ENCODE assay signal across 16 cellular contexts in genomic region chr12:112374166-112374740, GRCh38. TPM values are rescaled to one million over a fixed set of nuclear protein-coding genes. Genes with fewer than 3 reads are reported as not detected.
DNase-seq lines count a peak whose midpoint lies in the region; ATAC-seq, FAIRE-seq and TF ChIP-seq lines count a peak whose summit lies in the region.
"Had no signal": no experiment of that assay in that cellular context is flagged by ENCODE, and none has a peak within 500 bp of the region (broad histone marks: within the 10 kb centered on the region; RNA-seq: fewer than 3 reads in every experiment).

No MANE protein-coding gene starts in this region.

- peaks cover 33% of the 10 kb centered on the region for H3K4me1 Mint-ChIP-seq in stimulated activated memory B cell treated with anti-CD40 and anti-IgM and Interleukin-4, amounts not matched to agents 10 μg/mL and 1 μg/mL and 100 μg/mL, for 72 hours
- H3K4me1 Mint-ChIP-seq in H9 (peaks cover 3 to 4% of the 10 kb centered on the region in 2 experiments; a peak in 2 of 4 replicates), T-cell (peaks cover 24 to 33% (median 29%) of the 10 kb centered on the region in 3 donors)

- H3K4ac ChIP-seq in H9 (ENCODE audit: low read depth, low read length) = no peak overlapping the region

- H4K20me1 ChIP-seq in HepG2 (ENCODE audit: insufficient read depth, low read length) (peaks cover 9% of the 10 kb centered on the region; the same call in 1 of the 2 replicates), H9 (ENCODE audit: control insufficient read depth, insufficient read depth, insufficient read length) (no peaks in the 10 kb centered on the region)

- peak overlapping the region; percentile 7 for H3K27ac ChIP-seq in HepG2 (ENCODE audit: extremely low read length, insufficient read depth, low read length)
- H3K27ac ChIP-seq in right lobe of liver = no peak overlapping the region
- H3K27ac ChIP-seq in psoas muscle = peak overlapping the region; percentile 59
- H3K27ac ChIP-seq in H9 (ENCODE audit: insufficient read length, low read depth, low read length) = no peak overlapping the region
- H3K27ac ChIP-seq: BLaER1 had no signal

- no TSS peak for BruUV-seq in HepG2 (replicated peaks; lab: Mats Ljungman, UMichigan)

- H3K56ac ChIP-seq in H9 (ENCODE audit: insufficient read length, low read depth, low read length) = no peak overlapping the region

- no peak overlapping the region for H2BK15ac ChIP-seq in H9 (ENCODE audit: low read depth, low read length)

- H2AK5ac ChIP-seq in H9 (ENCODE audit: insufficient read length, low read length) = no peak overlapping the region

- H2AFZ ChIP-seq in HepG2 (ENCODE audit: low read length) (no peak overlapping the region), H9 (ENCODE audit: low read length) (no peak overlapping the region)

- DNase-seq in HepG2 (ENCODE audit: low spot score) = no peak
- DNase-seq in right lobe of liver = no peak
- peak; percentile 21 for DNase-seq in choroid plexus epithelial cell (ENCODE audit: low read depth)
- DNase-seq in psoas muscle = no peak
- no peak for DNase-seq in H9
- DNase-seq in T-cell = no peak
- DNase-seq: 8988T; CD4-positive, alpha-beta memory T cell; DMS79 treated with DMSO at 0.1 percent for 48 hours; GF-D8; GOT3; H7; IMR-90 had no signal

- H3K9me3 Mint-ChIP-seq in stimulated activated memory B cell treated with anti-CD40 and anti-IgM and Interleukin-4, amounts not matched to agents 10 μg/mL and 1 μg/mL and 100 μg/mL, for 72 hours = no peaks in the 10 kb centered on the region
- H3K9me3 Mint-ChIP-seq in H9 (peaks cover 0 to 4% of the 10 kb centered on the region in 2 experiments; a peak in 2 of 5 replicates), T-cell (no peaks in the 10 kb centered on the region)
- H3K9me3 Mint-ChIP-seq: CD4-positive, alpha-beta memory T cell had no signal

- ATAC-seq in HepG2 = peak; percentile 57; the same call in 2 of the 3 replicates
- no peak for ATAC-seq in right lobe of liver
- ATAC-seq in psoas muscle = peak in 1 of 4 donors; percentile 35
- ATAC-seq in stimulated activated memory B cell treated with anti-CD40 and anti-IgM and Interleukin-4, amounts not matched to agents 10 μg/mL and 1 μg/mL and 100 μg/mL, for 72 hours = no peak
- no peak for ATAC-seq in T-cell (replicated peaks in 1 of 4)

- intact Hi-C loops in HepG2 (cut with micrococcal nuclease; ENCODE audit: unreplicated experiment) (no loop called here), right lobe of liver (cut with DNase I) (no loop called here), psoas muscle (cut with DNase I) (no loop called here)

- H3K4me3 ChIP-seq in HepG2 (replicated peaks in 1 of 3; ENCODE audit: insufficient read depth in 1 of 3, low read depth in 2 of 3, low read length in 3 of 3) (no peak overlapping the region), right lobe of liver (no peak overlapping the region), choroid plexus epithelial cell (ENCODE audit: low read depth, low read length) (no peak overlapping the region), psoas muscle (no peak overlapping the region)
- H3K4me3 ChIP-seq: BLaER1 had no signal

- no peak overlapping the region for H3K18ac ChIP-seq in H9 (ENCODE audit: insufficient read length, low read depth, low read length)

- no peak overlapping the region for H3K4me3 Mint-ChIP-seq in stimulated activated memory B cell treated with anti-CD40 and anti-IgM and Interleukin-4, amounts not matched to agents 10 μg/mL and 1 μg/mL and 100 μg/mL, for 72 hours
- H3K4me3 Mint-ChIP-seq in H9 (no peak overlapping the region), T-cell (no peak overlapping the region)
- H3K4me3 Mint-ChIP-seq: CD14-positive monocyte had no signal

- H3K14ac ChIP-seq in H9 (ENCODE audit: insufficient read depth, low read length) = no peak overlapping the region

- CTCF ChIA-PET in HepG2 (lab: Yijun Ruan, JAX; ENCODE audit: low intra/inter-chr PET ratio, low total read pairs) (no interaction called here), T-cell (lab: Charles Lee) (no interaction called here)

- peaks cover 32% of the 10 kb centered on the region for H3K4me1 ChIP-seq in HepG2 (ENCODE audit: insufficient read depth, low read length)
- no peaks in the 10 kb centered on the region for H3K4me1 ChIP-seq in right lobe of liver
- H3K4me1 ChIP-seq in psoas muscle = peaks cover 13% of the 10 kb centered on the region
- H3K4me1 ChIP-seq in H9 (ENCODE audit: insufficient read depth, low read length) = no peaks in the 10 kb centered on the region

- TF ChIP-seq CTCF in HepG2 (CRISPR knock-in tag; IDR thresholded peaks at IDR 0.05) = no peak
- no peak for TF ChIP-seq CTCF in right lobe of liver (IDR thresholded peaks at IDR 0.05)
- no peak for TF ChIP-seq CTCF in choroid plexus epithelial cell (conservative IDR thresholded peaks at IDR 0.05; ENCODE audit: low read depth, low read length)
- TF ChIP-seq CTCF in psoas muscle (IDR thresholded peaks at IDR 0.05) = no peak
- TF ChIP-seq CTCF in H9 (conservative IDR thresholded peaks at IDR 0.05) = no peak

- no peak for TF ChIP-seq EP300 in HepG2 (IDR thresholded peaks at IDR 0.05; ENCODE audit: low read depth in 2 of 2, low read length in 2 of 2)
- TF ChIP-seq EP300 in HepG2 (CRISPR knock-in tag; IDR thresholded peaks at IDR 0.05; ENCODE audit: borderline replicate concordance) = no peak

- H2BK5ac ChIP-seq in H9 (ENCODE audit: insufficient read length, low read length) = no peak overlapping the region

- H4K5ac ChIP-seq in H9 (ENCODE audit: insufficient read length, low read depth, low read length) = no peak overlapping the region

- TF ChIP-seq POLR2A in HepG2 (IDR thresholded peaks at IDR 0.05; ENCODE audit: insufficient read depth in 1 of 2, low read depth in 2 of 2, low read length in 2 of 2) (no peak), right lobe of liver (IDR thresholded peaks at IDR 0.05) (no peak)

- H3K23ac ChIP-seq in H9 (ENCODE audit: insufficient read length, low read depth, low read length) = no peak overlapping the region

- H3K36me3 ChIP-seq in HepG2 (replicated peaks in 1 of 2; ENCODE audit: control insufficient read depth in 1 of 2, insufficient read depth in 2 of 2, low read length in 2 of 2) = no peaks in the 10 kb centered on the region
- H3K36me3 ChIP-seq in right lobe of liver = peaks cover 0 to 4% (median 0%) of the 10 kb centered on the region in 4 donors
- H3K36me3 ChIP-seq in psoas muscle (ENCODE audit: insufficient read depth in 1 of 2, low read depth in 1 of 2) = no peaks in the 10 kb centered on the region

- H3K27me3 Mint-ChIP-seq in stimulated activated memory B cell treated with anti-CD40 and anti-IgM and Interleukin-4, amounts not matched to agents 10 μg/mL and 1 μg/mL and 100 μg/mL, for 72 hours = no peaks in the 10 kb centered on the region
- no peaks in the 10 kb centered on the region for H3K27me3 Mint-ChIP-seq in H9 (ENCODE audit: low read depth)
- H3K27me3 Mint-ChIP-seq in T-cell = no peaks in the 10 kb centered on the region
- H3K27me3 Mint-ChIP-seq: CD4-positive, alpha-beta memory T cell had no signal

- no peak overlapping the region for H3T11ph ChIP-seq in H9 (ENCODE audit: low read length)

- H3K9ac ChIP-seq in HepG2 (ENCODE audit: insufficient read depth, low read depth, low read length) = peak overlapping the region; percentile 29; the same call in 1 of the 2 replicates
- H3K9ac ChIP-seq in H9 (ENCODE audit: extremely low read depth, insufficient read length, low read length) = no peak overlapping the region
- H3K9ac ChIP-seq: BLaER1 had no signal

- H2BK12ac ChIP-seq in H9 (ENCODE audit: insufficient read length, low read depth, low read length) = no peak overlapping the region

- H2BK20ac ChIP-seq in H9 (ENCODE audit: low read depth, low read length, poor library complexity, severe bottlenecking) = no peak overlapping the region

- no peaks in the 10 kb centered on the region for H3K27me3 ChIP-seq in HepG2 (ENCODE audit: control insufficient read depth in 1 of 2, insufficient read depth in 2 of 2, low read length in 2 of 2)
- no peaks in the 10 kb centered on the region for H3K27me3 ChIP-seq in right lobe of liver
- H3K27me3 ChIP-seq in psoas muscle (ENCODE audit: insufficient read depth in 3 of 3, low read length in 2 of 3) = no peaks in the 10 kb centered on the region
- H3K27me3 ChIP-seq in H9 (ENCODE audit: insufficient read depth, low read length) = no peaks in the 10 kb centered on the region
- H3K27me3 ChIP-seq: BLaER1 had no signal

- H4K8ac ChIP-seq in H9 (replicated peaks; ENCODE audit: insufficient read length, low read depth, low read length) = no peak overlapping the region

- H3K9me3 ChIP-seq in HepG2 (ENCODE audit: low read length) (no peaks in the 10 kb centered on the region), right lobe of liver (no peaks in the 10 kb centered on the region), psoas muscle (no peaks in the 10 kb centered on the region), H9 (ENCODE audit: control insufficient read depth, low read depth, low read length) (no peaks in the 10 kb centered on the region)

- TF ChIP-seq RAD21 in HepG2 (CRISPR knock-in tag; IDR thresholded peaks at IDR 0.05) = no peak

- POLR2A ChIA-PET in HepG2 (lab: Yijun Ruan, JAX) (no interaction called here), T-cell (lab: Charles Lee) (no interaction called here)

- H3K27ac Mint-ChIP-seq in stimulated activated memory B cell treated with anti-CD40 and anti-IgM and Interleukin-4, amounts not matched to agents 10 μg/mL and 1 μg/mL and 100 μg/mL, for 72 hours = no peak overlapping the region
- H3K27ac Mint-ChIP-seq in H9 (no peak overlapping the region; a peak in 1 of 7 replicates), T-cell (no peak overlapping the region)

- peak overlapping the region; percentile 18; the same call in 1 of the 2 replicates for H3K4me2 ChIP-seq in HepG2 (ENCODE audit: low read depth, low read length)
- no peak overlapping the region for H3K4me2 ChIP-seq in H9 (ENCODE audit: insufficient read depth, insufficient read length, low read length)
- H3K4me2 ChIP-seq: BLaER1 had no signal

- no peak for FAIRE-seq in HepG2 (lab: Jason Lieb, UNC)

- no peak overlapping the region for H2BK120ac ChIP-seq in H9 (ENCODE audit: low read depth, low read length, poor library complexity, severe bottlenecking)

- H3K79me1 ChIP-seq in H9 (ENCODE audit: insufficient read depth, low read depth, low read length, poor library complexity, severe bottlenecking) = peaks cover 9% of the 10 kb centered on the region

- no peak overlapping the region for H4K91ac ChIP-seq in H9 (ENCODE audit: insufficient read length, low read depth, low read length)

- no peaks in the 10 kb centered on the region for H3K23me2 ChIP-seq in H9 (ENCODE audit: insufficient read length, low read depth, low read length, poor library complexity, severe bottlenecking)

- WGBS in HepG2 (ENCODE audit: low lambda C conversion rate) = 71% methylated on average over 3 of the region's 3 CpGs
- WGBS in right lobe of liver (ENCODE audit: insufficient coverage, low coverage, low lambda C conversion rate, missing lambda C conversion rate) = 93% methylated on average over 3 of the region's 3 CpGs
- WGBS in psoas muscle, 3 donors = 63 to 72% (median 67%) methylated on average over 3 of the region's 3 CpGs
- WGBS in H9 (ENCODE audit: extremely low coverage, insufficient read length, low lambda C conversion rate) = no CpG with 5 or more reads among the region's 3 CpGs

- in situ Hi-C loops in HepG2 (cut with HindIII; ENCODE audit: extremely low pct_ligation_motif_present, low pct_unique_long_range_greater_than_20kb) = no loop called here

- peaks cover 5% of the 10 kb centered on the region for H3K36me3 Mint-ChIP-seq in stimulated activated memory B cell treated with anti-CD40 and anti-IgM and Interleukin-4, amounts not matched to agents 10 μg/mL and 1 μg/mL and 100 μg/mL, for 72 hours
- peaks cover 4 to 9% (median 5%) of the 10 kb centered on the region in 3 experiments; a peak in 4 of 7 replicates for H3K36me3 Mint-ChIP-seq in H9 (ENCODE audit: insufficient read depth in 1 of 3, low read depth in 3 of 3)
- H3K36me3 Mint-ChIP-seq in T-cell = peaks cover 5% of the 10 kb centered on the region

- H3K79me2 ChIP-seq in HepG2 (ENCODE audit: insufficient read depth, low read length) (peaks cover 45% of the 10 kb centered on the region), H9 (ENCODE audit: insufficient read depth, low read length) (peaks cover 5% of the 10 kb centered on the region; the same call in 1 of the 2 replicates)

RNA-seq across cellular contexts. Expression of gene HECTD4, which starts 8.0 kb away (rescaled TPM):
- total RNA-seq in HepG2 (2016; rRNA removed; fragmentation: Illumina TruSeq; extraction: Trizol) = 11.4 and 13.7 TPM in 2 replicates
- total RNA-seq in HepG2 (2016; cell fraction: cytosol; rRNA removed; fragmentation: Illumina TruSeq; extraction: Trizol; ENCODE audit: low read depth) = 11.3 and 14.3 TPM in 2 replicates
- total RNA-seq in HepG2 (2016; cell fraction: insoluble cytoplasmic fraction; rRNA removed; fragmentation: Illumina TruSeq; extraction: Trizol) = 10.5 and 12.2 TPM in 2 replicates
- total RNA-seq in HepG2 (2016; cell fraction: membrane; rRNA removed; fragmentation: Illumina TruSeq; extraction: Trizol) = 9.8 and 10.9 TPM in 2 replicates
- 25.6 and 28.3 TPM in 2 replicates for total RNA-seq in HepG2 (2016; cell fraction: nucleus; rRNA removed; fragmentation: Illumina TruSeq; extraction: Trizol)
- 8.0 and 9.0 TPM in 2 replicates for polyA plus RNA-seq in HepG2 (2011; rRNA removed)
- 2.9 and 3.0 TPM in 2 replicates for polyA plus RNA-seq in HepG2 (2011; cell fraction: cytosol; rRNA removed)
- polyA plus RNA-seq in HepG2 (2011; cell fraction: nucleus; rRNA removed) = 38.9 and 47.2 TPM in 2 replicates
- 14.6 and 17.7 TPM in 2 replicates for polyA plus RNA-seq in HepG2 (2012)
- polyA plus RNA-seq in HepG2 (2016; cell fraction: cytosol; fragmentation: Illumina TruSeq; extraction: Trizol; ENCODE audit: low read depth) = 0.88 and 1.8 TPM in 2 replicates
- polyA plus RNA-seq in HepG2 (2016; cell fraction: insoluble cytoplasmic fraction; fragmentation: Illumina TruSeq; extraction: Trizol; ENCODE audit: low read depth) = 10.1 and 11.0 TPM in 2 replicates
- polyA plus RNA-seq in HepG2 (2016; cell fraction: membrane; fragmentation: Illumina TruSeq; extraction: Trizol; ENCODE audit: low read depth) = 3.2 and 4.0 TPM in 2 replicates
- 60.5 and 66.6 TPM in 2 replicates for polyA plus RNA-seq in HepG2 (2016; cell fraction: nucleus; fragmentation: Illumina TruSeq; extraction: Trizol; ENCODE audit: insufficient read depth, low read depth)
- 23.1 and 24.7 TPM in 2 replicates for polyA minus RNA-seq in HepG2 (2011; rRNA and poly(A)+ RNA removed; ENCODE audit: low replicate concordance)
- polyA minus RNA-seq in HepG2 (2011; cell fraction: cytosol; rRNA and poly(A)+ RNA removed) = 11.1 and 16.9 TPM in 2 replicates
- polyA minus RNA-seq in HepG2 (2011; cell fraction: nucleus; rRNA and poly(A)+ RNA removed) = 62.1 and 75.8 TPM in 2 replicates
- total RNA-seq in right lobe of liver = 10 to 100 TPM; 12.6 to 24.4 (median 19.3) TPM
- total RNA-seq in psoas muscle = 10 to 100 TPM; 14.6 to 22.8 (median 18.4) TPM
- 10 to 100 TPM in 1 of 3 donors, 1 to 10 TPM in 2; 2.1 to 12.0 (median 5.0) TPM for polyA plus RNA-seq in psoas muscle
- 24.9 and 30.0 TPM in 2 replicates for total RNA-seq in H9 (2021)
- 10 to 100 TPM; 49.7 to 58.5 (median 53.7) TPM for total RNA-seq in T-cell

RNA-seq across cellular contexts. Expression of gene RPL6, which starts 35.2 kb away (rescaled TPM):
- total RNA-seq in HepG2 (2016; rRNA removed; fragmentation: Illumina TruSeq; extraction: Trizol) (1,551 and 2,121 TPM in 2 replicates), right lobe of liver (100 to 1,000 TPM; 393 to 887 (median 470) TPM), psoas muscle (100 to 1,000 TPM; 743 to 889 (median 828) TPM), H9 (2021) (1,918 and 1,921 TPM in 2 replicates), T-cell (1,000 to 10,000 TPM; 1,580 to 1,742 (median 1,622) TPM)
- total RNA-seq in HepG2 (2016; cell fraction: cytosol; rRNA removed; fragmentation: Illumina TruSeq; extraction: Trizol; ENCODE audit: low read depth) = 1,569 and 1,799 TPM in 2 replicates
- total RNA-seq in HepG2 (2016; cell fraction: insoluble cytoplasmic fraction; rRNA removed; fragmentation: Illumina TruSeq; extraction: Trizol) = 1,519 and 2,147 TPM in 2 replicates
- total RNA-seq in HepG2 (2016; cell fraction: membrane; rRNA removed; fragmentation: Illumina TruSeq; extraction: Trizol) = 3,064 and 3,242 TPM in 2 replicates
- 617 and 644 TPM in 2 replicates for total RNA-seq in HepG2 (2016; cell fraction: nucleus; rRNA removed; fragmentation: Illumina TruSeq; extraction: Trizol)
- polyA plus RNA-seq in HepG2 (2011; rRNA removed) (1,589 and 1,719 TPM in 2 replicates), psoas muscle (1,000 to 10,000 TPM; 1,575 to 1,983 (median 1,717) TPM)
- polyA plus RNA-seq in HepG2 (2011; cell fraction: cytosol; rRNA removed) = 1,215 and 1,505 TPM in 2 replicates
- 260 and 378 TPM in 2 replicates for polyA plus RNA-seq in HepG2 (2011; cell fraction: nucleus; rRNA removed)
- 1,569 and 1,801 TPM in 2 replicates for polyA plus RNA-seq in HepG2 (2012)
- polyA plus RNA-seq in HepG2 (2016; cell fraction: cytosol; fragmentation: Illumina TruSeq; extraction: Trizol; ENCODE audit: low read depth) = 2,496 and 2,739 TPM in 2 replicates
- 2,631 and 2,728 TPM in 2 replicates for polyA plus RNA-seq in HepG2 (2016; cell fraction: insoluble cytoplasmic fraction; fragmentation: Illumina TruSeq; extraction: Trizol; ENCODE audit: low read depth)
- polyA plus RNA-seq in HepG2 (2016; cell fraction: membrane; fragmentation: Illumina TruSeq; extraction: Trizol; ENCODE audit: low read depth) = 3,716 and 3,916 TPM in 2 replicates
- 1,083 and 1,121 TPM in 2 replicates for polyA plus RNA-seq in HepG2 (2016; cell fraction: nucleus; fragmentation: Illumina TruSeq; extraction: Trizol; ENCODE audit: insufficient read depth, low read depth)
- 207 and 602 TPM in 2 replicates for polyA minus RNA-seq in HepG2 (2011; rRNA and poly(A)+ RNA removed; ENCODE audit: low replicate concordance)
- 269 and 339 TPM in 2 replicates for polyA minus RNA-seq in HepG2 (2011; cell fraction: cytosol; rRNA and poly(A)+ RNA removed)
- 197 and 255 TPM in 2 replicates for polyA minus RNA-seq in HepG2 (2011; cell fraction: nucleus; rRNA and poly(A)+ RNA removed)

RNA-seq across cellular contexts. Expression of gene PTPN11, which starts 44.5 kb away (rescaled TPM):
- total RNA-seq in HepG2 (2016; rRNA removed; fragmentation: Illumina TruSeq; extraction: Trizol) (63.5 and 101 TPM in 2 replicates), right lobe of liver (10 to 100 TPM; 66.4 to 77.7 (median 68.6) TPM), psoas muscle (100 to 1,000 TPM; 172 to 192 (median 185) TPM), H9 (2021) (108 and 112 TPM in 2 replicates), T-cell (10 to 100 TPM; 48.7 to 55.5 (median 53.2) TPM)
- total RNA-seq in HepG2 (2016; cell fraction: cytosol; rRNA removed; fragmentation: Illumina TruSeq; extraction: Trizol; ENCODE audit: low read depth) = 33.6 and 33.7 TPM in 2 replicates
- 63.2 and 92.9 TPM in 2 replicates for total RNA-seq in HepG2 (2016; cell fraction: insoluble cytoplasmic fraction; rRNA removed; fragmentation: Illumina TruSeq; extraction: Trizol)
- 52.7 and 53.2 TPM in 2 replicates for total RNA-seq in HepG2 (2016; cell fraction: membrane; rRNA removed; fragmentation: Illumina TruSeq; extraction: Trizol)
- 39.5 and 46.8 TPM in 2 replicates for total RNA-seq in HepG2 (2016; cell fraction: nucleus; rRNA removed; fragmentation: Illumina TruSeq; extraction: Trizol)
- polyA plus RNA-seq in HepG2 (2011; rRNA removed) (26.7 and 30.0 TPM in 2 replicates), psoas muscle (100 to 1,000 TPM in 1 of 3 donors, 10 to 100 TPM in 2; 43.8 to 138 (median 46.2) TPM)
- polyA plus RNA-seq in HepG2 (2011; cell fraction: cytosol; rRNA removed) = 27.0 and 32.0 TPM in 2 replicates
- 16.5 and 17.7 TPM in 2 replicates for polyA plus RNA-seq in HepG2 (2011; cell fraction: nucleus; rRNA removed)
- polyA plus RNA-seq in HepG2 (2012) = 36.3 and 36.9 TPM in 2 replicates
- polyA plus RNA-seq in HepG2 (2016; cell fraction: cytosol; fragmentation: Illumina TruSeq; extraction: Trizol; ENCODE audit: low read depth) = 5.9 and 6.2 TPM in 2 replicates
- 68.9 and 69.6 TPM in 2 replicates for polyA plus RNA-seq in HepG2 (2016; cell fraction: insoluble cytoplasmic fraction; fragmentation: Illumina TruSeq; extraction: Trizol; ENCODE audit: low read depth)
- 11.9 and 14.6 TPM in 2 replicates for polyA plus RNA-seq in HepG2 (2016; cell fraction: membrane; fragmentation: Illumina TruSeq; extraction: Trizol; ENCODE audit: low read depth)
- 40.4 and 40.7 TPM in 2 replicates for polyA plus RNA-seq in HepG2 (2016; cell fraction: nucleus; fragmentation: Illumina TruSeq; extraction: Trizol; ENCODE audit: insufficient read depth, low read depth)
- polyA minus RNA-seq in HepG2 (2011; rRNA and poly(A)+ RNA removed; ENCODE audit: low replicate concordance) = 22.4 and 59.7 TPM in 2 replicates
- 34.5 and 43.4 TPM in 2 replicates for polyA minus RNA-seq in HepG2 (2011; cell fraction: cytosol; rRNA and poly(A)+ RNA removed)
- polyA minus RNA-seq in HepG2 (2011; cell fraction: nucleus; rRNA and poly(A)+ RNA removed) = 26.8 and 30.5 TPM in 2 replicates

Comparison
In these comparisons a context has a peak if more than half of its experiments do, and no peak if none do; other contexts are left out.
1. H3K27ac ChIP-seq: peak in HepG2 (single experiment) and psoas muscle (single experiment); none in right lobe of liver (0 of 3) and H9 (single experiment).